Comparison of ENCODE assay signal across 12 cellular contexts in genomic region chr18:70028734-70029133, GRCh38.
A peak's percentile ranks its signal among the peaks of the same experiment; 100 is the strongest.
DNase-seq lines count a peak whose midpoint lies in the region; ATAC-seq lines count a peak whose summit lies in the region.
"Had no signal": no experiment of that assay in that cellular context is flagged by ENCODE, and none has a peak within 500 bp of the region (broad histone marks: within the 10 kb centered on the region; RNA-seq: fewer than 3 reads in every experiment).

No MANE protein-coding gene starts in this region.

- DNase-seq in NCI-H2227 (lab: John Stamatoyannopoulos, UW; ENCODE audit: unreplicated experiment) = no peak
- DNase-seq in GM19240 (ENCODE audit: insufficient read length, low spot score) = no peak
- no peak for DNase-seq in NCI-H69 (lab: John Stamatoyannopoulos, UW)
- DNase-seq in activated T-cell treated with anti-CD3 and anti-CD28 coated beads for 4 hours = no peak
- DNase-seq: activated CD8-positive, alpha-beta T cell treated with anti-CD3 and anti-CD28 coated beads, Interleukin-2, amount 10 ng/mL, durations not matched to agents 7 days and 5 days; BE2C; naive B cell; right cardiac atrium had no signal

- ATAC-seq in GM18867 (IDR thresholded peaks at IDR 0.05; ENCODE audit: unreplicated experiment) (peak; percentile 83), GM21447 (IDR thresholded peaks at IDR 0.05; ENCODE audit: unreplicated experiment) (peak; percentile 84), HG02973 (IDR thresholded peaks at IDR 0.05; ENCODE audit: unreplicated experiment) (peak; percentile 75), HG03521 (IDR thresholded peaks at IDR 0.05; ENCODE audit: unreplicated experiment) (peak; percentile 67)
- ATAC-seq: activated CD8-positive, alpha-beta T cell treated with anti-CD3 and anti-CD28 coated beads, Interleukin-2, amount 10 ng/mL, durations not matched to agents 7 days and 5 days; right cardiac atrium had no signal
